ENCODE assay signal across 1 cellular context in genomic region chr11:62600367-62601113, GRCh38.
TF ChIP-seq lines count a peak whose summit lies in the region.

No MANE protein-coding gene starts in this region.

TF ChIP-seq in K562, 482 proteins besides CTCF, POLR2A, EP300 and RAD21 (continues in another document):
- no peak for TF ChIP-seq KAT8 (IDR thresholded peaks at IDR 0.05; ENCODE audit: low read depth)
- TF ChIP-seq ZNF384 (IDR thresholded peaks at IDR 0.05; ENCODE audit: low read depth, low read length), result no peak
- TF ChIP-seq BDP1 (IDR thresholded peaks at IDR 0.05; ENCODE audit: insufficient read depth, insufficient read length), result no peak
- TF ChIP-seq NRF1 (conservative IDR thresholded peaks at IDR 0.05 in 1 of 2, IDR thresholded peaks at IDR 0.05 in 1 of 2), result 0 out of 4 replicates have a peak, but pooled peaks have one; percentile 21 to 26
- TF ChIP-seq SIN3A (IDR thresholded peaks at IDR 0.05; ENCODE audit: borderline replicate concordance in 2 of 2, control insufficient read depth in 1 of 2, low read depth in 2 of 2, low read length in 2 of 2), result peak in 1 of 2 experiments; percentile 21; a peak in 1 of 4 replicates
- TF ChIP-seq MLLT1 (IDR thresholded peaks at IDR 0.05), result no peak; a peak in 1 of 4 replicates
- TF ChIP-seq E2F6 (IDR thresholded peaks at IDR 0.05; ENCODE audit: borderline replicate concordance in 1 of 2, extremely low read depth in 1 of 2, insufficient read depth in 1 of 2, insufficient read length in 1 of 2, low read depth in 1 of 2, low read length in 1 of 2, poor library complexity in 1 of 2, severe bottlenecking in 1 of 2), result no peak
- no peak for TF ChIP-seq GTF3C2 (IDR thresholded peaks at IDR 0.05; ENCODE audit: borderline replicate concordance, extremely low read depth, insufficient read length)
- TF ChIP-seq MAFF (IDR thresholded peaks at IDR 0.05; ENCODE audit: low read length), result no peak
- no peak for TF ChIP-seq ETS2 (tag; IDR thresholded peaks at IDR 0.05; ENCODE audit: borderline replicate concordance, poor library complexity, severe bottlenecking)
- TF ChIP-seq CREBBP (IDR thresholded peaks at IDR 0.05; ENCODE audit: low read depth, low read length), result no peak
- no peak for TF ChIP-seq ZNF253 (CRISPR knock-in tag; conservative IDR thresholded peaks at IDR 0.05)
- no peak for TF ChIP-seq BMI1 (IDR thresholded peaks at IDR 0.05; ENCODE audit: low read length)
- no peak; the same call in 1 of the 2 replicates for TF ChIP-seq PHB (CRISPR knock-in tag; IDR thresholded peaks at IDR 0.05)
- TF ChIP-seq ZNF263 (CRISPR knock-in tag; IDR thresholded peaks at IDR 0.05; ENCODE audit: borderline replicate concordance), result no peak
- peak; percentile 35; the same call in 1 of the 2 replicates for TF ChIP-seq VEZF1 (CRISPR knock-in tag; IDR thresholded peaks at IDR 0.05)
- TF ChIP-seq ATF4 (CRISPR knock-in tag; IDR thresholded peaks at IDR 0.05), result no peak
- TF ChIP-seq ATF7 (IDR thresholded peaks at IDR 0.05), result no peak
- TF ChIP-seq MTF1 (CRISPR knock-in tag; IDR thresholded peaks at IDR 0.05; ENCODE audit: borderline replicate concordance), result no peak
- TF ChIP-seq GABPB2 (CRISPR knock-in tag; conservative IDR thresholded peaks at IDR 0.05), result no peak
- TF ChIP-seq FOSL1 (tag; conservative IDR thresholded peaks at IDR 0.05), result no peak
- no peak for TF ChIP-seq JUN (IDR thresholded peaks at IDR 0.05; ENCODE audit: borderline replicate concordance, low read depth, low read length)
- 0 out of 2 replicates have a peak, but pooled peaks have one; percentile 48 for TF ChIP-seq JUN (CRISPR knock-in tag; IDR thresholded peaks at IDR 0.05; ENCODE audit: borderline replicate concordance)
- no peak for TF ChIP-seq RBM17 (IDR thresholded peaks at IDR 0.05; ENCODE audit: borderline replicate concordance, low read depth, low read length)
- no peak for TF ChIP-seq ZNF644 (tag; IDR thresholded peaks at IDR 0.05; ENCODE audit: low read depth)
- TF ChIP-seq NONO (IDR thresholded peaks at IDR 0.05; ENCODE audit: low read depth in 2 of 2, low read length in 1 of 2), result no peak
- no peak; the same call in 1 of the 2 replicates for TF ChIP-seq ZC3H4 (CRISPR knock-in tag; IDR thresholded peaks at IDR 0.05; ENCODE audit: borderline replicate concordance)
- TF ChIP-seq ZNF830 (CRISPR knock-in tag; IDR thresholded peaks at IDR 0.05), result no peak
- TF ChIP-seq RBM25 (IDR thresholded peaks at IDR 0.05; ENCODE audit: low read depth, low read length, severe bottlenecking), result no peak
- TF ChIP-seq ZNF431 (CRISPR knock-in tag; IDR thresholded peaks at IDR 0.05), result 0 out of 2 replicates have a peak, but pooled peaks have one; percentile 3
- TF ChIP-seq SIX5 (IDR thresholded peaks at IDR 0.05; ENCODE audit: borderline replicate concordance in 1 of 2, insufficient read depth in 1 of 2, low read depth in 1 of 2, low read length in 2 of 2), result no peak
- TF ChIP-seq HCFC1 (IDR thresholded peaks at IDR 0.05; ENCODE audit: low read depth, low read length), result no peak
- no peak for TF ChIP-seq HSF4 (CRISPR knock-in tag; IDR thresholded peaks at IDR 0.05; ENCODE audit: borderline replicate concordance)
- 0 out of 2 replicates have a peak, but pooled peaks have one; percentile 9 for TF ChIP-seq LCOR (CRISPR knock-in tag; IDR thresholded peaks at IDR 0.05)
- no peak for TF ChIP-seq MTA3 (IDR thresholded peaks at IDR 0.05; ENCODE audit: borderline replicate concordance)
- no peak for TF ChIP-seq MGA (IDR thresholded peaks at IDR 0.05)
- no peak for TF ChIP-seq ZBTB7A (IDR thresholded peaks at IDR 0.05; ENCODE audit: borderline replicate concordance, control insufficient read depth, low read depth, low read length)
- TF ChIP-seq ZNF354B (CRISPR knock-in tag; IDR thresholded peaks at IDR 0.05), result no peak
- TF ChIP-seq ZNF655 (CRISPR knock-in tag; IDR thresholded peaks at IDR 0.05), result no peak
- no peak for TF ChIP-seq PKNOX1 (IDR thresholded peaks at IDR 0.05)
